Comparison of ENCODE assay signal across 1 cellular context in genomic region chr6:26197736-26198625, GRCh38.
A peak's percentile ranks its signal among the peaks of the same experiment; 100 is the strongest.
TF ChIP-seq lines count a peak whose summit lies in the region.

No MANE protein-coding gene starts in this region.

TF ChIP-seq in HEK293, 187 proteins besides CTCF, POLR2A, EP300 and RAD21 (continued from another document):
- peak; percentile 61 for TF ChIP-seq PRDM6 (tag by site-specific recombination; IDR thresholded peaks at IDR 0.05)
- TF ChIP-seq GLI2 (tag by site-specific recombination; IDR thresholded peaks at IDR 0.05; ENCODE audit: borderline replicate concordance, low read depth): no peak
- peak; percentile 32 for TF ChIP-seq ZBTB17 (tag by site-specific recombination; IDR thresholded peaks at IDR 0.05)
